Comparison of ENCODE assay signal across 10 cellular contexts in genomic region chr2:74045454-74045853, GRCh38.
A peak's percentile ranks its signal among the peaks of the same experiment; 100 is the strongest.
DNase-seq lines count a peak whose midpoint lies in the region; ATAC-seq and TF ChIP-seq lines count a peak whose summit lies in the region.
"Had no signal": no experiment of that assay in that cellular context is flagged by ENCODE, and none has a peak within 500 bp of the region (broad histone marks: within the 10 kb centered on the region; RNA-seq: fewer than 3 reads in every experiment).

No MANE protein-coding gene starts in this region.

- H3K27me3 Mint-ChIP-seq in activated CD8-positive, alpha-beta T cell treated with anti-CD3 and anti-CD28 coated beads for 36 hours = no peaks in the 10 kb centered on the region
- no peaks in the 10 kb centered on the region for H3K27me3 Mint-ChIP-seq in activated CD8-positive, alpha-beta T cell treated with anti-CD3 and anti-CD28 coated beads, Interleukin-2, amount 10 ng/mL, durations not matched to agents 7 days and 5 days (ENCODE audit: low read depth)
- H3K27me3 Mint-ChIP-seq in chondrocyte (ENCODE audit: low read depth) = no peaks in the 10 kb centered on the region
- H3K27me3 Mint-ChIP-seq in osteocyte (ENCODE audit: unreplicated experiment) = no peaks in the 10 kb centered on the region

- peak overlapping the region; percentile 28 for H3K27ac Mint-ChIP-seq in activated CD8-positive, alpha-beta T cell treated with anti-CD3 and anti-CD28 coated beads for 36 hours
- no peak overlapping the region for H3K27ac Mint-ChIP-seq in activated CD8-positive, alpha-beta T cell treated with anti-CD3 and anti-CD28 coated beads, Interleukin-2, amount 10 ng/mL, durations not matched to agents 7 days and 5 days
- H3K27ac Mint-ChIP-seq in chondrocyte (ENCODE audit: unreplicated experiment) = peak overlapping the region; percentile 74
- peak overlapping the region; percentile 51 for H3K27ac Mint-ChIP-seq in osteocyte (ENCODE audit: unreplicated experiment)

- intact Hi-C loops in activated CD8-positive, alpha-beta T cell treated with anti-CD3 and anti-CD28 coated beads for 36 hours (cut with micrococcal nuclease) = no loop called here

- no peak for DNase-seq in activated CD8-positive, alpha-beta T cell treated with anti-CD3 and anti-CD28 coated beads for 36 hours
- DNase-seq in activated CD8-positive, alpha-beta T cell treated with anti-CD3 and anti-CD28 coated beads, Interleukin-2, amount 10 ng/mL, durations not matched to agents 7 days and 5 days = no peak
- DNase-seq in M059J (ENCODE audit: low read depth) = peak; percentile 7
- no peak for DNase-seq in chondrocyte (ENCODE audit: low spot score)
- peak; percentile 80 for DNase-seq in osteocyte (ENCODE audit: extremely low spot score, unreplicated experiment)
- DNase-seq in NOMO-1 treated with dmso at 0.1 percent for 144 hours (lab: John Stamatoyannopoulos, UW; ENCODE audit: unreplicated experiment) = no peak
- no peak for DNase-seq in SK-N-DZ (ENCODE audit: low spot score)
- DNase-seq: NCI-H2029 had no signal

- peaks cover 17% of the 10 kb centered on the region for H3K36me3 Mint-ChIP-seq in activated CD8-positive, alpha-beta T cell treated with anti-CD3 and anti-CD28 coated beads for 36 hours (ENCODE audit: low read depth)
- H3K36me3 Mint-ChIP-seq in activated CD8-positive, alpha-beta T cell treated with anti-CD3 and anti-CD28 coated beads, Interleukin-2, amount 10 ng/mL, durations not matched to agents 7 days and 5 days (ENCODE audit: low read depth) = peaks cover 11% of the 10 kb centered on the region
- peaks cover 10% of the 10 kb centered on the region for H3K36me3 Mint-ChIP-seq in chondrocyte (ENCODE audit: low read depth)
- peaks cover 15% of the 10 kb centered on the region for H3K36me3 Mint-ChIP-seq in osteocyte (ENCODE audit: unreplicated experiment)

- CTCF ChIA-PET in activated CD8-positive, alpha-beta T cell treated with anti-CD3 and anti-CD28 coated beads for 36 hours (lab: Charles Lee) = interaction anchor here (0.6 to 0.7 kb wide), 2 partner anchors 82 to 221 kb away, joined by 3 read pairs; no protein-coding TSS in a partner anchor
- CTCF ChIA-PET in activated CD8-positive, alpha-beta T cell treated with anti-CD3 and anti-CD28 coated beads, Interleukin-2, amount 10 ng/mL, durations not matched to agents 7 days and 5 days (lab: Charles Lee) = interaction anchor here (1.1 to 1.4 kb wide), 2 partner anchors 66 to 219 kb away, joined by 3 to 4 read pairs; no protein-coding TSS in a partner anchor

- no peaks in the 10 kb centered on the region for H3K9me3 Mint-ChIP-seq in activated CD8-positive, alpha-beta T cell treated with anti-CD3 and anti-CD28 coated beads for 36 hours
- no peaks in the 10 kb centered on the region for H3K9me3 Mint-ChIP-seq in activated CD8-positive, alpha-beta T cell treated with anti-CD3 and anti-CD28 coated beads, Interleukin-2, amount 10 ng/mL, durations not matched to agents 7 days and 5 days (ENCODE audit: insufficient read depth)
- H3K9me3 Mint-ChIP-seq in chondrocyte (ENCODE audit: low read depth) (no peaks in the 10 kb centered on the region), osteocyte (ENCODE audit: unreplicated experiment) (no peaks in the 10 kb centered on the region)

- no peak for ATAC-seq in activated CD8-positive, alpha-beta T cell treated with anti-CD3 and anti-CD28 coated beads for 36 hours
- ATAC-seq in activated CD8-positive, alpha-beta T cell treated with anti-CD3 and anti-CD28 coated beads, Interleukin-2, amount 10 ng/mL, durations not matched to agents 7 days and 5 days = no peak
- ATAC-seq in HG03460 (IDR thresholded peaks at IDR 0.05; ENCODE audit: unreplicated experiment) = no peak
- ATAC-seq: Panc1 had no signal

- TF ChIP-seq CTCF in activated CD8-positive, alpha-beta T cell treated with anti-CD3 and anti-CD28 coated beads for 36 hours (IDR thresholded peaks at IDR 0.05) = no peak
- TF ChIP-seq CTCF in chondrocyte (IDR thresholded peaks at IDR 0.05) (no peak), osteocyte (IDR thresholded peaks at IDR 0.05) (no peak)

- no peak overlapping the region for H3K4me3 Mint-ChIP-seq in activated CD8-positive, alpha-beta T cell treated with anti-CD3 and anti-CD28 coated beads for 36 hours
- H3K4me3 Mint-ChIP-seq in activated CD8-positive, alpha-beta T cell treated with anti-CD3 and anti-CD28 coated beads, Interleukin-2, amount 10 ng/mL, durations not matched to agents 7 days and 5 days = no peak overlapping the region
- H3K4me3 Mint-ChIP-seq in chondrocyte (ENCODE audit: unreplicated experiment) = no peak overlapping the region
- no peak overlapping the region for H3K4me3 Mint-ChIP-seq in osteocyte (ENCODE audit: unreplicated experiment)

- peaks cover 29% of the 10 kb centered on the region for H3K4me1 Mint-ChIP-seq in activated CD8-positive, alpha-beta T cell treated with anti-CD3 and anti-CD28 coated beads for 36 hours (ENCODE audit: low read depth)
- peaks cover 17% of the 10 kb centered on the region for H3K4me1 Mint-ChIP-seq in activated CD8-positive, alpha-beta T cell treated with anti-CD3 and anti-CD28 coated beads, Interleukin-2, amount 10 ng/mL, durations not matched to agents 7 days and 5 days (ENCODE audit: low read depth)
- H3K4me1 Mint-ChIP-seq in chondrocyte (ENCODE audit: low read depth) (peaks cover 34% of the 10 kb centered on the region), osteocyte (ENCODE audit: unreplicated experiment) (peaks cover 28% of the 10 kb centered on the region)

- POLR2A ChIA-PET in activated CD8-positive, alpha-beta T cell treated with anti-CD3 and anti-CD28 coated beads for 36 hours (lab: Charles Lee) = no interaction called here
- POLR2A ChIA-PET in activated CD8-positive, alpha-beta T cell treated with anti-CD3 and anti-CD28 coated beads, Interleukin-2, amount 10 ng/mL, durations not matched to agents 7 days and 5 days (lab: Charles Lee) = no interaction called here

Comparison
In these comparisons a context has a peak if more than half of its experiments do, and no peak if none do; other contexts are left out.
1. DNase-seq: peak in M059J (single experiment) and osteocyte (single experiment); none in activated CD8-positive, alpha-beta T cell treated with anti-CD3 and anti-CD28 coated beads for 36 hours (single experiment), activated CD8-positive, alpha-beta T cell treated with anti-CD3 and anti-CD28 coated beads, Interleukin-2, amount 10 ng/mL, durations not matched to agents 7 days and 5 days (single experiment), chondrocyte (single experiment), NOMO-1 treated with dmso at 0.1 percent for 144 hours (single experiment) and SK-N-DZ (single experiment).